1 cellular context compared by ENCODE assay signal in the genomic region with DNA sequence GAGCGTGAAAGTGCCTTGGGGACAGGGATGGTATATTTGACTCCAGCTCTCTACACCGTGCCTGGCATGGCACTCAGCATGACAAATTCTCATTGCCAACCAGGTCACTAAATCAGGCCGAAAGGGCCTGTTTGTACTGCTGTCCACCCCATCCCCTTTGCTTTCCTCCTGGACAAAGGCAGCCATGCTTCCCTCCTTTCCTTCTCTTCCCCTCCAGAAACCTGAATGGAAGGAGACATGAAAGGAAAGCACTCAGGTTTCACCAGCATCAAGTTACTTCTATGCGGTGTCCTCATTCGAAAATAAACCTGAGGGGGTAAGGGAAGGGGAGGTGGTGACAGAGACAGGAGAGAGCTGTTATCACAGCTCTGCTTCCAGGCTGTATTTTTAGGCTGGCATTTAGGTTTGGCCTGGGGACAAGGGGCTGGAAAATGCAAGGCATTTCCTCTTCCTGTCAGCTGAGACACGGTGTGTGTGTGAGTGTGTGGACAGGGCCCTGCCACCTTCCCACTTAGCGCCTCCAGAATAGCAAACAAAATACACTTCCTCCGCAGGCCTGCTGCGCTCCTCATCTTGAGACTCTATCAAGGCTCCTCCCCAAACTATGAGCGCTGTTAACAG.
TF ChIP-seq lines count a peak whose summit lies in the region.

No MANE protein-coding gene starts in this region.

TF ChIP-seq in H1, 55 proteins besides CTCF, POLR2A, EP300 and RAD21:
- TF ChIP-seq FOSL1 (IDR thresholded peaks at IDR 0.05; ENCODE audit: insufficient read depth, low read depth, low read length), result no peak
- peak; percentile 53; the same call in 1 of the 2 replicates for TF ChIP-seq YY1 (IDR thresholded peaks at IDR 0.05; ENCODE audit: low read depth, low read length)
